ENCODE assay signal across 13 cellular contexts in the genomic region with DNA sequence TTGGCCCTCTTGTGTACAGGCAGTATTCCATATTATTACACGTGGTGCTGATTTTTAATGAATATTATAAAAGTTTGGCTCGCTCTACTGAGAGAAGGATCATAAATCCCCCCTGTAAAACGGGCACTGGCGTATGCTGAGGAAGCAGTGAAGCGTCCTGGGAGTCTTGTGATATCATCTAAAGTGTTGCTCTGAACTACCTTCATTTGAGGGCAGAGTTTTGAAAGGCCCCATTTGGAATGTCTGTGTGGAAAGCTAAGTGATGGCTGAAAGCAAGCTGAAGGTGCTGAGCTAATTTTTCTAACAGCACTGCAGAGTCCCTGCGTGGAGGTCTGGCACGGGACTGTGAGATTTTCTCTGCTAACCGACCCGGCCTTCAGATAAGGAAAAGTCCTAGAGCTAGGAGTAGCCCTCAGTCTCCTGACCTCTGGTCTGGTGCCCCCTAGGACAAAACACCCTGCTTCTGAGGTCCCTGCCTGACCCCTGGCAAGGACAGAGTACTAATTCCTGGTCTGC. TPM values are rescaled to one million over a fixed set of nuclear protein-coding genes. Genes with fewer than 3 reads are reported as not detected.
A peak's percentile ranks its signal among the peaks of the same experiment; 100 is the strongest.
DNase-seq lines count a peak whose midpoint lies in the region; ATAC-seq and TF ChIP-seq lines count a peak whose summit lies in the region.
"Had no signal": no experiment of that assay in that cellular context is flagged by ENCODE, and none has a peak within 500 bp of the region (broad histone marks: within the 10 kb centered on the region; RNA-seq: fewer than 3 reads in every experiment).

No MANE protein-coding gene starts in this region.

- DNase-seq in right atrium auricular region (ENCODE audit: low spot score) (no peak), Right ventricle myocardium superior (no peak), ascending aorta (ENCODE audit: low spot score in 2 of 2) (no peak), NCI-H2107 treated with DMSO at 0.1 percent for 48 hours (lab: John Stamatoyannopoulos, UW; ENCODE audit: unreplicated experiment) (no peak), SKM-1 (lab: John Stamatoyannopoulos, UW; ENCODE audit: unreplicated experiment) (no peak), NCI-H69 (lab: John Stamatoyannopoulos, UW) (no peak), A673 (ENCODE audit: low spot score) (no peak)
- DNase-seq in natural killer cell treated with Interleukin-12 subunit alpha and Interleukin-12 subunit beta and Interleukin-15 and Interleukin-18, amount 100 ng/mL, for 72 hours (ENCODE audit: low spot score) = no peak
- DNase-seq: BE2C; H7; NCI-H2107; RPMI8226; stimulated activated CD4-positive, alpha-beta T cell treated with anti-CD3 and anti-CD28 coated beads, Interleukin-1b, Interleukin-23, amount 100 ng/mL, for 48 hours had no signal

- H3K27me3 ChIP-seq in right atrium auricular region (no peaks in the 10 kb centered on the region), ascending aorta (no peaks in the 10 kb centered on the region), A673 (replicated peaks; ENCODE audit: insufficient read depth, low read depth, low read length, poor library complexity) (peaks cover 88% of the 10 kb centered on the region)

- peaks cover 35 to 61% of the 10 kb centered on the region in 2 donors for H3K27me3 Mint-ChIP-seq in natural killer cell treated with Interleukin-12 subunit alpha and Interleukin-12 subunit beta and Interleukin-15 and Interleukin-18, amount 100 ng/mL, for 72 hours

- intact Hi-C loops in Right ventricle myocardium superior (cut with DNase I) = loop anchor here (5.0 kb wide), 2 partner anchors 94 to 326 kb away; no protein-coding TSS in a partner anchor
- intact Hi-C loops in ascending aorta (cut with DNase I) = loop anchor here (2.0 to 5.0 kb wide), 7 partner anchors 71 to 469 kb away; partner anchors contain the start of genes CASP8AP2 and MAP3K7
- intact Hi-C loops in A673 (cut with micrococcal nuclease; ENCODE audit: unreplicated experiment) = loop anchor here (10.0 kb wide), 1 partner anchor 353 kb away; no protein-coding TSS in a partner anchor

- no peak overlapping the region for H3K27ac Mint-ChIP-seq in natural killer cell treated with Interleukin-12 subunit alpha and Interleukin-12 subunit beta and Interleukin-15 and Interleukin-18, amount 100 ng/mL, for 72 hours

- no peak for ATAC-seq in Right ventricle myocardium superior (ENCODE audit: poor library complexity)
- ATAC-seq in natural killer cell treated with Interleukin-12 subunit alpha and Interleukin-12 subunit beta and Interleukin-15 and Interleukin-18, amount 100 ng/mL, for 72 hours = no peak

- peak overlapping the region; percentile 26 for H3K4me3 Mint-ChIP-seq in natural killer cell treated with Interleukin-12 subunit alpha and Interleukin-12 subunit beta and Interleukin-15 and Interleukin-18, amount 100 ng/mL, for 72 hours

- TF ChIP-seq CTCF in right atrium auricular region (IDR thresholded peaks at IDR 0.05) = no peak
- no peak for TF ChIP-seq CTCF in ascending aorta (IDR thresholded peaks at IDR 0.05)
- no peak for TF ChIP-seq CTCF in A673 (conservative IDR thresholded peaks at IDR 0.05; ENCODE audit: low read depth, low read length)

- no peaks in the 10 kb centered on the region for H3K9me3 Mint-ChIP-seq in natural killer cell treated with Interleukin-12 subunit alpha and Interleukin-12 subunit beta and Interleukin-15 and Interleukin-18, amount 100 ng/mL, for 72 hours

- H3K9me3 ChIP-seq in right atrium auricular region (no peaks in the 10 kb centered on the region), ascending aorta (no peaks in the 10 kb centered on the region), A673 (ENCODE audit: low read depth, low read length, poor library complexity, severe bottlenecking) (no peaks in the 10 kb centered on the region)
- H3K9me3 ChIP-seq: BE2C had no signal

- peaks cover 0 to 23% of the 10 kb centered on the region in 2 donors for H3K4me1 ChIP-seq in right atrium auricular region
- peaks cover 2 to 10% of the 10 kb centered on the region in 2 donors for H3K4me1 ChIP-seq in ascending aorta
- H3K4me1 ChIP-seq in A673 (ENCODE audit: insufficient read depth, low read length, poor library complexity, severe bottlenecking) = peaks cover 13% of the 10 kb centered on the region
- H3K4me1 ChIP-seq: BE2C had no signal

- H3K36me3 ChIP-seq in right atrium auricular region = no peaks in the 10 kb centered on the region
- no peaks in the 10 kb centered on the region for H3K36me3 ChIP-seq in ascending aorta
- no peaks in the 10 kb centered on the region for H3K36me3 ChIP-seq in A673 (ENCODE audit: insufficient read depth, low read length, poor library complexity, severe bottlenecking)
- H3K36me3 ChIP-seq: BE2C had no signal

- POLR2A ChIA-PET in A673 (lab: Charles Lee; ENCODE audit: low non-redundant PET) = interaction anchor here (0.6 kb wide), 1 partner anchor 486 kb away, joined by 3 read pairs; no protein-coding TSS in a partner anchor

- no peak overlapping the region for H3K4me3 ChIP-seq in right atrium auricular region
- H3K4me3 ChIP-seq in ascending aorta = no peak overlapping the region
- H3K4me3 ChIP-seq in A673 (ENCODE audit: low read depth, low read length, poor library complexity, severe bottlenecking) = no peak overlapping the region

- no TSS peak for BruUV-seq in A673 (replicated peaks; lab: Mats Ljungman, UMichigan)

- CTCF ChIA-PET in A673 (lab: Charles Lee) = interaction anchor here (0.7 kb wide), 1 partner anchor 357 kb away, joined by 3 read pairs; no protein-coding TSS in a partner anchor

- H3K36me3 Mint-ChIP-seq in natural killer cell treated with Interleukin-12 subunit alpha and Interleukin-12 subunit beta and Interleukin-15 and Interleukin-18, amount 100 ng/mL, for 72 hours = no peaks in the 10 kb centered on the region

- peak overlapping the region; percentile 87 to 91 for H3K27ac ChIP-seq in right atrium auricular region
- H3K27ac ChIP-seq in ascending aorta = peak overlapping the region; percentile 91 to 95
- H3K27ac ChIP-seq in A673 (ENCODE audit: low read depth, low read length, poor library complexity, severe bottlenecking) = no peak overlapping the region

- H3K4me1 Mint-ChIP-seq in natural killer cell treated with Interleukin-12 subunit alpha and Interleukin-12 subunit beta and Interleukin-15 and Interleukin-18, amount 100 ng/mL, for 72 hours (ENCODE audit: low read depth in 2 of 2) = peaks cover 11 to 13% of the 10 kb centered on the region in 2 donors

RNA-seq across cellular contexts. Expression of gene BACH2, which starts 1.3 kb away (rescaled TPM):
- total RNA-seq in right atrium auricular region = 1 to 10 TPM in 1 of 2 donors, under 1 TPM in 1; 0.82 to 2.2 TPM
- 1.9 TPM for total RNA-seq in Right ventricle myocardium superior
- 7.7 TPM for total RNA-seq in ascending aorta
- total RNA-seq in natural killer cell treated with Interleukin-12 subunit alpha and Interleukin-12 subunit beta and Interleukin-15 and Interleukin-18, amount 100 ng/mL, for 72 hours = 1 to 10 TPM; 3.1 to 5.8 TPM
- 0.37 and 1.9 TPM in 2 replicates for total RNA-seq in A673 (2021)
